Comparison of ENCODE assay signal across 8 cellular contexts in genomic region chr11:60915250-60915914, GRCh38. TPM values are rescaled to one million over a fixed set of nuclear protein-coding genes. Genes with fewer than 3 reads are reported as not detected.
A peak's percentile ranks its signal among the peaks of the same experiment; 100 is the strongest.
DNase-seq lines count a peak whose midpoint lies in the region; ATAC-seq and TF ChIP-seq lines count a peak whose summit lies in the region.

No MANE protein-coding gene starts in this region.

- CTCF ChIA-PET in activated CD4-positive, alpha-beta memory T cell treated with anti-CD3 and anti-CD28 coated beads, Interleukin-2, amount 10 ng/mL, durations not matched to agents 7 days and 5 days (lab: Charles Lee) = interaction anchor here (0.7 to 4.9 kb wide), 28 partner anchors 8 to 272 kb away, joined by 3 to 52 read pairs (median 3); partner anchors contain the start of gene PRPF19

- H3K36me3 ChIP-seq in GM06990 (ENCODE audit: control insufficient read depth, insufficient read depth, low read length) (peaks cover 8% of the 10 kb centered on the region), H7 (replicated peaks; ENCODE audit: control insufficient read depth, insufficient read depth, low read length) (peaks cover 4% of the 10 kb centered on the region)

- H3K36me3 Mint-ChIP-seq in activated CD4-positive, alpha-beta memory T cell treated with anti-CD3 and anti-CD28 coated beads, Interleukin-2, amount 10 ng/mL, durations not matched to agents 7 days and 5 days (ENCODE audit: low read depth) = peaks cover 19% of the 10 kb centered on the region
- H3K36me3 Mint-ChIP-seq in effector memory CD8-positive, alpha-beta T cell (ENCODE audit: insufficient read depth) = peaks cover 33% of the 10 kb centered on the region

- H3K4me3 ChIP-seq in GM06990 (replicated peaks; ENCODE audit: low read depth, low read length) (peak overlapping the region; percentile 76), H7 (ENCODE audit: insufficient read depth, low read depth, low read length) (peak overlapping the region; percentile 59)

- peak overlapping the region; percentile 90 for H3K27ac Mint-ChIP-seq in activated CD4-positive, alpha-beta memory T cell treated with anti-CD3 and anti-CD28 coated beads, Interleukin-2, amount 10 ng/mL, durations not matched to agents 7 days and 5 days
- H3K27ac Mint-ChIP-seq in effector memory CD8-positive, alpha-beta T cell = peak overlapping the region; percentile 95 to 97

- no peaks in the 10 kb centered on the region for H3K9me3 Mint-ChIP-seq in activated CD4-positive, alpha-beta memory T cell treated with anti-CD3 and anti-CD28 coated beads, Interleukin-2, amount 10 ng/mL, durations not matched to agents 7 days and 5 days
- no peaks in the 10 kb centered on the region for H3K9me3 Mint-ChIP-seq in effector memory CD8-positive, alpha-beta T cell

- peak; percentile 81 for DNase-seq in GM06990 (ENCODE audit: extremely low read depth, insufficient read length)
- peak; percentile 85 for DNase-seq in H7
- DNase-seq in NAMALWA (ENCODE audit: low spot score) = peak; percentile 79
- DNase-seq in activated CD4-positive, alpha-beta memory T cell treated with anti-CD3 and anti-CD28 coated beads, Interleukin-2, amount 10 ng/mL, durations not matched to agents 7 days and 5 days = peak; percentile 84
- peak; percentile 56 to 65 (median 60) for DNase-seq in effector memory CD8-positive, alpha-beta T cell
- DNase-seq in midbrain (lab: John Stamatoyannopoulos, UW) = peak; percentile 59
- DNase-seq in stimulated activated CD8-positive, alpha-beta memory T cell treated with anti-CD3 and anti-CD28 coated beads, Interleukin-4, amount 100 ng/mL, for 4 hours (ENCODE audit: low read depth in 2 of 2, low spot score in 1 of 2) = peak; percentile 45 to 64
- no peak for DNase-seq in globus pallidus (ENCODE audit: low spot score)

- POLR2A ChIA-PET in activated CD4-positive, alpha-beta memory T cell treated with anti-CD3 and anti-CD28 coated beads, Interleukin-2, amount 10 ng/mL, durations not matched to agents 7 days and 5 days (lab: Charles Lee) = interaction anchor here (0.6 to 4.4 kb wide), 23 partner anchors 9 to 476 kb away, joined by 3 to 66 read pairs (median 5); partner anchors contain the start of genes CYB561A3, PRPF19, TMEM132A and TMEM138

- H3K4me1 Mint-ChIP-seq in activated CD4-positive, alpha-beta memory T cell treated with anti-CD3 and anti-CD28 coated beads, Interleukin-2, amount 10 ng/mL, durations not matched to agents 7 days and 5 days = peaks cover 48% of the 10 kb centered on the region
- H3K4me1 Mint-ChIP-seq in effector memory CD8-positive, alpha-beta T cell (ENCODE audit: low read depth in 2 of 2) = peaks cover 46 to 50% of the 10 kb centered on the region in 2 donors

- peak overlapping the region; percentile 96 for H3K4me3 Mint-ChIP-seq in activated CD4-positive, alpha-beta memory T cell treated with anti-CD3 and anti-CD28 coated beads, Interleukin-2, amount 10 ng/mL, durations not matched to agents 7 days and 5 days
- H3K4me3 Mint-ChIP-seq in effector memory CD8-positive, alpha-beta T cell = peak overlapping the region; percentile 89 to 95

- ATAC-seq in effector memory CD8-positive, alpha-beta T cell (replicated peaks) = peak; percentile 62

- no peaks in the 10 kb centered on the region for H3K27me3 Mint-ChIP-seq in activated CD4-positive, alpha-beta memory T cell treated with anti-CD3 and anti-CD28 coated beads, Interleukin-2, amount 10 ng/mL, durations not matched to agents 7 days and 5 days
- no peaks in the 10 kb centered on the region for H3K27me3 Mint-ChIP-seq in effector memory CD8-positive, alpha-beta T cell

- H3K27me3 ChIP-seq in GM06990 (replicated peaks; ENCODE audit: control insufficient read depth, insufficient read depth, low read length) (no peaks in the 10 kb centered on the region), H7 (ENCODE audit: control insufficient read depth, insufficient read depth, low read length) (peaks cover under 1% of the 10 kb centered on the region; the same call in 1 of the 2 replicates)

- peak; percentile 63 for TF ChIP-seq CTCF in GM06990 (IDR thresholded peaks at IDR 0.05; ENCODE audit: insufficient read depth, low read length, poor library complexity, severe bottlenecking)

RNA-seq across cellular contexts. Expression of gene TMEM109, which starts 1.4 kb away (rescaled TPM):
- total RNA-seq in H7 (2014; rRNA removed; shearing (Covaris generic)) = 30.6 and 35.1 TPM in 2 replicates
- total RNA-seq in activated CD4-positive, alpha-beta memory T cell treated with anti-CD3 and anti-CD28 coated beads, Interleukin-2, amount 10 ng/mL, durations not matched to agents 7 days and 5 days = 100 to 1,000 TPM; 101 to 110 TPM

RNA-seq across cellular contexts. Expression of gene TMEM132A, which starts 8.9 kb away (rescaled TPM):
- total RNA-seq in H7 (2014; rRNA removed; shearing (Covaris generic)) = 66.0 and 73.9 TPM in 2 replicates
- total RNA-seq in activated CD4-positive, alpha-beta memory T cell treated with anti-CD3 and anti-CD28 coated beads, Interleukin-2, amount 10 ng/mL, durations not matched to agents 7 days and 5 days = under 1 TPM in 1 of 2 experiments, not detected in 1; 0.30 TPM

RNA-seq across cellular contexts. Expression of gene PRPF19, which starts 9.0 kb away (rescaled TPM):
- 93.8 and 123 TPM in 2 replicates for total RNA-seq in H7 (2014; rRNA removed; shearing (Covaris generic))
- total RNA-seq in activated CD4-positive, alpha-beta memory T cell treated with anti-CD3 and anti-CD28 coated beads, Interleukin-2, amount 10 ng/mL, durations not matched to agents 7 days and 5 days = 100 to 1,000 TPM in 1 of 2 experiments, 10 to 100 TPM in 1; 99.2 to 103 TPM

RNA-seq across cellular contexts. Expression of gene SLC15A3, which starts 36.6 kb away (rescaled TPM):
- 2.7 and 6.1 TPM in 2 replicates for total RNA-seq in H7 (2014; rRNA removed; shearing (Covaris generic))
- 1 to 10 TPM in 1 of 2 experiments, under 1 TPM in 1; 0.28 to 1.0 TPM for total RNA-seq in activated CD4-positive, alpha-beta memory T cell treated with anti-CD3 and anti-CD28 coated beads, Interleukin-2, amount 10 ng/mL, durations not matched to agents 7 days and 5 days

RNA-seq across cellular contexts. Expression of gene ZP1, which starts 48.0 kb away (rescaled TPM):
- total RNA-seq in H7 (2014; rRNA removed; shearing (Covaris generic)) = not detected in 2 replicates
- under 1 TPM in 1 of 2 experiments, not detected in 1; 0.18 TPM for total RNA-seq in activated CD4-positive, alpha-beta memory T cell treated with anti-CD3 and anti-CD28 coated beads, Interleukin-2, amount 10 ng/mL, durations not matched to agents 7 days and 5 days

Comparison
In these comparisons a context has a peak if more than half of its experiments do, and no peak if none do; other contexts are left out.
1. RNA of gene TMEM132A, which starts 8.9 kb away (total RNA-seq): 66.0 to 73.9 TPM in H7; 0.30 TPM in activated CD4-positive, alpha-beta memory T cell treated with anti-CD3 and anti-CD28 coated beads, Interleukin-2, amount 10 ng/mL, durations not matched to agents 7 days and 5 days; every median in the first group is over 10 times any median in the second.